Comparison of ENCODE assay signal across 8 cellular contexts in genomic region chr9:123360161-123361085, GRCh38. TPM values are rescaled to one million over a fixed set of nuclear protein-coding genes. Genes with fewer than 3 reads are reported as not detected.
DNase-seq lines count a peak whose midpoint lies in the region; ATAC-seq, FAIRE-seq and TF ChIP-seq lines count a peak whose summit lies in the region.

No MANE protein-coding gene starts in this region.

- no peak for FAIRE-seq in A549 (lab: Jason Lieb, UNC)

- no peaks in the 10 kb centered on the region for H3K9me2 ChIP-seq in hepatocyte (replicated peaks; ENCODE audit: insufficient read depth)

- TF ChIP-seq POLR2A in A549 (IDR thresholded peaks at IDR 0.05; ENCODE audit: low read length) (no peak), esophagus squamous epithelium (IDR thresholded peaks at IDR 0.05) (no peak)

- H3K27me3 ChIP-seq in hepatocyte (no peaks in the 10 kb centered on the region), esophagus squamous epithelium (peaks cover 0 to 8% (median 0%) of the 10 kb centered on the region in 4 donors)

- H3K9me3 Mint-ChIP-seq in activated T-helper 17 cell treated with anti-CD3 and anti-CD28 coated beads, Interleukin-2, amount 50 U/mL, for 72 hours: no peaks in the 10 kb centered on the region

- H3K9me3 ChIP-seq in A549 (no peaks in the 10 kb centered on the region), hepatocyte (ENCODE audit: low read depth) (no peaks in the 10 kb centered on the region), esophagus squamous epithelium (no peaks in the 10 kb centered on the region)

- H3K27me3 Mint-ChIP-seq in activated T-helper 17 cell treated with anti-CD3 and anti-CD28 coated beads, Interleukin-2, amount 50 U/mL, for 72 hours: peaks cover 7% of the 10 kb centered on the region

- H3K27ac Mint-ChIP-seq in activated T-helper 17 cell treated with anti-CD3 and anti-CD28 coated beads, Interleukin-2, amount 50 U/mL, for 72 hours: no peak overlapping the region

- TF ChIP-seq RAD21 in A549 (conservative IDR thresholded peaks at IDR 0.05 in 1 of 2, IDR thresholded peaks at IDR 0.05 in 1 of 2): no peak

- POLR2A ChIA-PET in A549 (lab: Yijun Ruan, JAX): no interaction called here

- H4K20me1 ChIP-seq in hepatocyte (ENCODE audit: insufficient read depth, poor library complexity, severe bottlenecking): no peaks in the 10 kb centered on the region

- peak in 1 of 2 experiments; percentile 24; a peak in 3 of 6 replicates for ATAC-seq in A549
- peak; percentile 41 for ATAC-seq in GM21786 (IDR thresholded peaks at IDR 0.05; ENCODE audit: unreplicated experiment)
- ATAC-seq in activated T-helper 17 cell treated with anti-CD3 and anti-CD28 coated beads, Interleukin-2, amount 50 U/mL, for 72 hours (replicated peaks): no peak
- no peak for ATAC-seq in GM18517 (IDR thresholded peaks at IDR 0.05; ENCODE audit: unreplicated experiment)

- H2AFZ ChIP-seq in hepatocyte: peak overlapping the region; percentile 9

- no peaks in the 10 kb centered on the region for H3K36me3 Mint-ChIP-seq in activated T-helper 17 cell treated with anti-CD3 and anti-CD28 coated beads, Interleukin-2, amount 50 U/mL, for 72 hours (ENCODE audit: low read depth)

- H3K4me3 Mint-ChIP-seq in activated T-helper 17 cell treated with anti-CD3 and anti-CD28 coated beads, Interleukin-2, amount 50 U/mL, for 72 hours: no peak overlapping the region

- H3K27ac ChIP-seq in A549: peak overlapping the region in 1 of 2 experiments; percentile 31; a peak in 1 of 6 replicates
- peak overlapping the region; percentile 83 for H3K27ac ChIP-seq in hepatocyte
- no peak overlapping the region for H3K27ac ChIP-seq in esophagus squamous epithelium

- H3K36me3 ChIP-seq in hepatocyte (replicated peaks; ENCODE audit: insufficient read depth, low read depth): no peaks in the 10 kb centered on the region
- H3K36me3 ChIP-seq in esophagus squamous epithelium: no peaks in the 10 kb centered on the region

- CTCF ChIA-PET in A549 (lab: Yijun Ruan, JAX): interaction anchor here (0.6 to 5.7 kb wide), 5 partner anchors 9 to 386 kb away, joined by 3 to 46 read pairs (median 3); no protein-coding TSS in a partner anchor

- H3K4me1 Mint-ChIP-seq in activated T-helper 17 cell treated with anti-CD3 and anti-CD28 coated beads, Interleukin-2, amount 50 U/mL, for 72 hours: peaks cover 12% of the 10 kb centered on the region

- H3K4me3 ChIP-seq in A549 (no peak overlapping the region), hepatocyte (no peak overlapping the region), esophagus squamous epithelium (no peak overlapping the region)

- H3K4me2 ChIP-seq in A549 (peak overlapping the region; percentile 21; the same call in 1 of the 3 replicates), hepatocyte (peak overlapping the region; percentile 60)

- TF ChIP-seq CTCF in A549 (IDR thresholded peaks at IDR 0.05) (no peak), hepatocyte (IDR thresholded peaks at IDR 0.05; ENCODE audit: poor library complexity) (no peak), esophagus squamous epithelium (IDR thresholded peaks at IDR 0.05) (no peak)

- intact Hi-C loops in esophagus squamous epithelium (cut with DNase I): no loop called here

- 70% methylated on average over 11 of the region's 22 CpGs for WGBS in A549 (ENCODE audit: missing lambda C conversion rate)
- WGBS in hepatocyte (ENCODE audit: low lambda C conversion rate, missing lambda C conversion rate): 20% methylated on average over 17 of the region's 22 CpGs
- WGBS in esophagus squamous epithelium, 2 donors: 24 to 44% methylated on average over 10 to 12 of the region's 22 CpGs

- no peak for TF ChIP-seq EP300 in A549 (IDR thresholded peaks at IDR 0.05)

- DNase-seq in A549 (ENCODE audit: low read depth in 1 of 2, low spot score in 1 of 2) (peak in 1 of 2 experiments; percentile 56), SK-N-DZ (ENCODE audit: low spot score) (peak; percentile 95), hepatocyte (ENCODE audit: low spot score) (peak; percentile 92), esophagus squamous epithelium (lab: John Stamatoyannopoulos, UW) (no peak)
- peak; percentile 65 for DNase-seq in stimulated activated CD8-positive, alpha-beta memory T cell treated with anti-CD3 and anti-CD28 coated beads, Interleukin-4, amount 100 ng/mL, for 48 hours

- H3K79me2 ChIP-seq in hepatocyte: no peaks in the 10 kb centered on the region

- peaks cover 9% of the 10 kb centered on the region; the same call in 2 of the 3 replicates for H3K4me1 ChIP-seq in A549
- H3K4me1 ChIP-seq in hepatocyte (ENCODE audit: insufficient read depth): peaks cover 46% of the 10 kb centered on the region
- peaks cover 0 to 18% (median 0%) of the 10 kb centered on the region in 3 donors for H3K4me1 ChIP-seq in esophagus squamous epithelium

TF ChIP-seq in A549, 52 proteins besides CTCF, POLR2A, EP300 and RAD21:
- TF ChIP-seq BHLHE40 (IDR thresholded peaks at IDR 0.05; ENCODE audit: low read depth, low read length) (no peak), KDM1A (IDR thresholded peaks at IDR 0.05; ENCODE audit: low read depth) (0 out of 2 replicates have a peak, but pooled peaks have one; percentile 28)

RNA-seq across cellular contexts. Expression of gene CRB2, which starts 4.4 kb away (rescaled TPM):
- 0.01 TPM in 1 of 2 replicates, not detected in the other for polyA plus RNA-seq in A549 (2011; rRNA removed)
- polyA plus RNA-seq in A549 (2012; cell fraction: cytosol; rRNA removed): 0.01 and 0.03 TPM in 2 replicates
- 0.12 and 0.17 TPM in 2 replicates for polyA plus RNA-seq in A549 (2012; cell fraction: nucleus; rRNA removed)
- polyA plus RNA-seq in A549 (2017; fragmentation: RNase III; extraction: RNeasy Plus Mini Kit Qiagen cat#74134 plus additional on column Dnase treatment): 0.05 to 0.10 TPM (median 0.09 TPM) in 3 replicates
- polyA minus RNA-seq in A549 (2011; rRNA and poly(A)+ RNA removed): not detected in 2 replicates
- polyA plus RNA-seq in SK-N-DZ (2014; cell fraction: cytosol; rRNA removed): 23.4 and 31.3 TPM in 2 replicates
- 34.3 and 41.4 TPM in 2 replicates for polyA plus RNA-seq in SK-N-DZ (2014; cell fraction: nucleus; rRNA removed)
- total RNA-seq in hepatocyte: 5.6 and 7.0 TPM in 2 replicates
- 5.5 and 7.6 TPM in 2 replicates for polyA plus RNA-seq in hepatocyte
- under 1 TPM; 0.06 to 0.45 TPM for total RNA-seq in activated T-helper 17 cell treated with anti-CD3 and anti-CD28 coated beads, Interleukin-2, amount 50 U/mL, for 72 hours
- not detected for total RNA-seq in esophagus squamous epithelium
